ENCODE assay signal across 1 cellular context in genomic region chr6:14441371-14441781, GRCh38.
TF ChIP-seq lines count a peak whose summit lies in the region.

No MANE protein-coding gene starts in this region.

TF ChIP-seq in GM23338, 12 proteins besides CTCF, POLR2A, EP300 and RAD21 (continued from another document):
- no peak for TF ChIP-seq ZNF462 (CRISPR knock-in tag; IDR thresholded peaks at IDR 0.05)
